In genomic region chr10:72251635-72252034, GRCh38 we compare ENCODE assay signal across 1 cellular context.
TF ChIP-seq lines count a peak whose summit lies in the region.

No MANE protein-coding gene starts in this region.

TF ChIP-seq in HepG2, 621 proteins besides CTCF, POLR2A, EP300 and RAD21 (continued from another document and continues in another):
- peak in 1 of 2 experiments; percentile 48; a peak in 1 of 4 replicates for TF ChIP-seq KLF16 (CRISPR knock-in tag; IDR thresholded peaks at IDR 0.05)
- TF ChIP-seq EED (CRISPR knock-in tag; IDR thresholded peaks at IDR 0.05): no peak
- no peak for TF ChIP-seq NFAT5 (CRISPR knock-in tag; IDR thresholded peaks at IDR 0.05)
- no peak for TF ChIP-seq RARG (CRISPR knock-in tag; IDR thresholded peaks at IDR 0.05; ENCODE audit: low read depth)
- peak; percentile 44; the same call in 1 of the 2 replicates for TF ChIP-seq HDAC1 (CRISPR knock-in tag; IDR thresholded peaks at IDR 0.05)
- no peak for TF ChIP-seq ZNF549 (CRISPR knock-in tag; IDR thresholded peaks at IDR 0.05)
- peak; percentile 73 for TF ChIP-seq CREM (IDR thresholded peaks at IDR 0.05)
- no peak for TF ChIP-seq CREM (CRISPR knock-in tag; IDR thresholded peaks at IDR 0.05)
- peak; percentile 98 for TF ChIP-seq PPARG (CRISPR knock-in tag; conservative IDR thresholded peaks at IDR 0.05)
- TF ChIP-seq HNF4A (CRISPR knock-in tag; IDR thresholded peaks at IDR 0.05): peak; percentile 84
- TF ChIP-seq ZNF784 (CRISPR knock-in tag; IDR thresholded peaks at IDR 0.05; ENCODE audit: borderline replicate concordance): no peak
- no peak for TF ChIP-seq ZNF280B (CRISPR knock-in tag; IDR thresholded peaks at IDR 0.05; ENCODE audit: borderline replicate concordance)
- TF ChIP-seq ZNF224 (CRISPR knock-in tag; IDR thresholded peaks at IDR 0.05): no peak
- no peak for TF ChIP-seq ZNF672 (CRISPR knock-in tag; IDR thresholded peaks at IDR 0.05)
- peak; percentile 54; the same call in 1 of the 2 replicates for TF ChIP-seq ZBTB7B (CRISPR knock-in tag; IDR thresholded peaks at IDR 0.05)
- TF ChIP-seq DPF2 (CRISPR knock-in tag; IDR thresholded peaks at IDR 0.05; ENCODE audit: borderline replicate concordance, low read depth): peak; percentile 64; the same call in 1 of the 2 replicates
- no peak for TF ChIP-seq IKZF5 (CRISPR knock-in tag; IDR thresholded peaks at IDR 0.05)
- no peak for TF ChIP-seq MAZ (IDR thresholded peaks at IDR 0.05; ENCODE audit: borderline replicate concordance, low read depth, low read length)
- TF ChIP-seq MAZ (CRISPR knock-in tag; IDR thresholded peaks at IDR 0.05; ENCODE audit: low read depth): no peak
- no peak for TF ChIP-seq HNF1A (IDR thresholded peaks at IDR 0.05; ENCODE audit: low read depth)
- TF ChIP-seq HNF1A (CRISPR knock-in tag; IDR thresholded peaks at IDR 0.05; ENCODE audit: borderline replicate concordance): peak; percentile 47; the same call in 1 of the 2 replicates
- no peak for TF ChIP-seq ZNF788 (CRISPR knock-in tag; IDR thresholded peaks at IDR 0.05; ENCODE audit: borderline replicate concordance)
- 0 out of 2 replicates have a peak, but pooled peaks have one; percentile 36 for TF ChIP-seq HNF1B (CRISPR knock-in tag; IDR thresholded peaks at IDR 0.05)
- TF ChIP-seq ZNF556 (CRISPR knock-in tag; IDR thresholded peaks at IDR 0.05; ENCODE audit: borderline replicate concordance): no peak
- TF ChIP-seq STAT6 (CRISPR knock-in tag; IDR thresholded peaks at IDR 0.05; ENCODE audit: borderline replicate concordance): no peak
- no peak for TF ChIP-seq NR2F2 (IDR thresholded peaks at IDR 0.05; ENCODE audit: borderline replicate concordance, low read depth)
- TF ChIP-seq ZBTB7A (CRISPR knock-in tag; IDR thresholded peaks at IDR 0.05): no peak
- TF ChIP-seq PBX2 (CRISPR knock-in tag; IDR thresholded peaks at IDR 0.05): no peak
- TF ChIP-seq UBTF (CRISPR knock-in tag; IDR thresholded peaks at IDR 0.05): no peak
- TF ChIP-seq RBM39 (IDR thresholded peaks at IDR 0.05; ENCODE audit: low read depth, low read length, poor library complexity, severe bottlenecking): no peak
- TF ChIP-seq TOE1 (CRISPR knock-in tag; IDR thresholded peaks at IDR 0.05): no peak
- TF ChIP-seq ZSCAN31 (CRISPR knock-in tag; IDR thresholded peaks at IDR 0.05; ENCODE audit: low read depth): 0 out of 2 replicates have a peak, but pooled peaks have one; percentile 16
- TF ChIP-seq ZIK1 (CRISPR knock-in tag; IDR thresholded peaks at IDR 0.05; ENCODE audit: borderline replicate concordance, low read depth): no peak
- no peak for TF ChIP-seq CSRNP1 (CRISPR knock-in tag; IDR thresholded peaks at IDR 0.05)
